ENCODE assay signal across 27 cellular contexts in the genomic region with DNA sequence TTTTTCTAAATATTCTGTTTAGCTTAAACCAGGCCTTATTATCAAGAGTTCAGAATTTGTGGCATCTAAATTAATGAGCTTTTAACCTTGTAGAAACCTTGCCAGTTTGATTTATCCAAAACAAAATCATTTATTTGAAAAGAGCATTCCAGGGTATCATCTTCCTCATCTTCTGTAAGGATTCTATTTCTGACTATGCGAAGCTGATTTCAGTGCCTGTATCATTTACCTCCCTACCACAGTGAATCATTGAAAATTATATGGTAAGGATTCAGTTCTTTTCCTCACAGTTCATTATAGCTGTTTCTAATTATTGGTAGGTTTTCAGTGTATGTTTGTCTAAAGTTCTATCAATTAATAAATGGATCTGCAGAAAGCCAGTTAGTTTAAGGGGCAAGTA.
"Had no signal": no experiment of that assay in that cellular context is flagged by ENCODE, and none has a peak within 500 bp of the region (broad histone marks: within the 10 kb centered on the region; RNA-seq: fewer than 3 reads in every experiment).

No MANE protein-coding gene starts in this region.

- H3K9me3 ChIP-seq: body of pancreas, esophagus squamous epithelium, gastrocnemius medialis, mucosa of descending colon, pancreas, prostate gland, sigmoid colon, spleen had no signal

- H3K4me1 Mint-ChIP-seq: nephron progenitor cell had no signal

- H3K36me3 ChIP-seq: gastrocnemius medialis, prostate gland had no signal

- H3K27me3 Mint-ChIP-seq: activated B cell treated with CpG ODN at 0.5 μM for 24 hours; activated CD8-positive, alpha-beta T cell treated with anti-CD3 and anti-CD28 coated beads for 36 hours; dendritic cell treated with granulocyte-macrophage colony-stimulating factor and Interleukin-4, amounts not matched to agents 40 ng/mL and 50 ng/mL, for 4 days; T-cell had no signal

- ATAC-seq: activated CD8-positive, alpha-beta T cell treated with anti-CD3 and anti-CD28 coated beads for 36 hours; activated naive CD4-positive, alpha-beta T cell treated with anti-CD3 and anti-CD28 coated beads, Interleukin-2, amount 50 U/mL, for 72 hours; body of pancreas; gastrocnemius medialis; left ventricle myocardium superior; mucosa of descending colon; pancreas; T-cell had no signal

- H3K27me3 ChIP-seq: body of pancreas, esophagus squamous epithelium, gastrocnemius medialis, pancreas, sigmoid colon, spleen had no signal

- H3K27ac Mint-ChIP-seq: activated B cell treated with CpG ODN at 0.5 μM for 24 hours; activated CD8-positive, alpha-beta T cell treated with anti-CD3 and anti-CD28 coated beads for 36 hours; activated naive CD4-positive, alpha-beta T cell treated with anti-CD3 and anti-CD28 coated beads, Interleukin-2, amount 50 U/mL, for 72 hours; dendritic cell treated with granulocyte-macrophage colony-stimulating factor and Interleukin-4, amounts not matched to agents 40 ng/mL and 50 ng/mL, for 4 days; nephron progenitor cell; T-cell had no signal

- H3K4me1 ChIP-seq: body of pancreas, esophagus squamous epithelium, gastrocnemius medialis, pancreas, prostate gland, sigmoid colon had no signal

- DNase-seq: activated B cell treated with CpG ODN at 0.5 μM for 24 hours; activated CD4-positive, alpha-beta T cell treated with anti-CD3 and anti-CD28 coated beads, Interleukin-2, amount 50 U/mL, for 1 hour; activated CD8-positive, alpha-beta T cell treated with anti-CD3 and anti-CD28 coated beads for 36 hours; activated naive CD4-positive, alpha-beta T cell; activated T-cell treated with anti-CD3 and anti-CD28 coated beads, Interleukin-2, amount 50 U/mL, for 48 hours; anterior cingulate cortex; body of pancreas; effector CD4-positive, alpha-beta T cell; esophagus squamous epithelium; gastrocnemius medialis; glutamatergic neuron; islet precursor cell; left ventricle myocardium superior; mucosa of descending colon; nephron progenitor cell; pancreas; retina; sigmoid colon; spleen; stimulated activated CD4-positive, alpha-beta T cell treated with anti-CD3 and anti-CD28 coated beads, Interleukin-2, amount 100 ng/mL, for 48 hours; stimulated activated naive CD4-positive, alpha-beta T cell treated with Interleukin-2 at 50 U/mL for 16 hours; T-cell; trophoblast cell had no signal

- H3K4me3 Mint-ChIP-seq: activated B cell treated with CpG ODN at 0.5 μM for 24 hours; activated CD8-positive, alpha-beta T cell treated with anti-CD3 and anti-CD28 coated beads for 36 hours; dendritic cell treated with granulocyte-macrophage colony-stimulating factor and Interleukin-4, amounts not matched to agents 40 ng/mL and 50 ng/mL, for 4 days; nephron progenitor cell; T-cell; T-helper 2 cell treated with Interferon-gamma antibody and Interleukin-4, amounts not matched to agents 5 μg/mL and 100 μg/mL, for 36 hours had no signal

- H3K9me3 Mint-ChIP-seq: activated B cell treated with CpG ODN at 0.5 μM for 24 hours; activated CD8-positive, alpha-beta T cell treated with anti-CD3 and anti-CD28 coated beads for 36 hours; activated naive CD4-positive, alpha-beta T cell treated with anti-CD3 and anti-CD28 coated beads, Interleukin-2, amount 50 U/mL, for 72 hours; dendritic cell treated with granulocyte-macrophage colony-stimulating factor and Interleukin-4, amounts not matched to agents 40 ng/mL and 50 ng/mL, for 4 days; nephron progenitor cell; T-cell; T-helper 2 cell treated with Interferon-gamma antibody and Interleukin-4, amounts not matched to agents 5 μg/mL and 100 μg/mL, for 36 hours had no signal

- H3K4me3 ChIP-seq: body of pancreas, esophagus squamous epithelium, gastrocnemius medialis, mucosa of descending colon, pancreas, prostate gland, sigmoid colon, spleen had no signal

- H3K27ac ChIP-seq: body of pancreas, esophagus squamous epithelium, gastrocnemius medialis, pancreas, prostate gland, sigmoid colon had no signal
